Comparison of ENCODE assay signal across 1 cellular context in the genomic region with DNA sequence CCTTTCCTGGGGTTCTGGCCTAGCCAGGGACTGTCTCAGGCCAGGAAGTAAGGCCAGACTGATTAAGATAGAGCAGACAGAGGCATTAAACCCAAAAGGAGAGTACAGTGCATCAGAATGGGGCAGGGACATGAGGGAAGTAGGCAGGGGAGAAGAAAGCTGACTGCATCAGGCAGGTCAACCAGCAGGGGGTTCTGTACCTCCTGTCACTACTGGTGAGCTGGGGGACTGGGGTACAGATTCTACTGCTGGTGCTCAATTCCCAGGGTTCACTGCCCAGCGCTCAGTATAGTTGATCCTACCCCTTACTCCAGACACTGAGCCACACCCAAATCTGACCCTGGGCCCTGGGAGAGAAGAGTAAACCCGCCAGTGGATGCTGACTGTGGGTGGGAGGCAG.
TF ChIP-seq lines count a peak whose summit lies in the region.

No MANE protein-coding gene starts in this region.

TF ChIP-seq in H1, 55 proteins besides CTCF, POLR2A, EP300 and RAD21:
- TF ChIP-seq TCF12 (IDR thresholded peaks at IDR 0.05; ENCODE audit: low read depth, low read length) = no peak
- TF ChIP-seq, protein P1, sequence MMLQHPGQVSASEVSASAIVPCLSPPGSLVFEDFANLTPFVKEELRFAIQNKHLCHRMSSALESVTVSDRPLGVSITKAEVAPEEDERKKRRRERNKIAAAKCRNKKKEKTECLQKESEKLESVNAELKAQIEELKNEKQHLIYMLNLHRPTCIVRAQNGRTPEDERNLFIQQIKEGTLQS (IDR thresholded peaks at IDR 0.05; ENCODE audit: insufficient read depth, low read depth, low read length) = no peak
- no peak for TF ChIP-seq TBP (IDR thresholded peaks at IDR 0.05; ENCODE audit: low read depth, low read length)
- TF ChIP-seq ZNF274 (IDR thresholded peaks at IDR 0.05; ENCODE audit: borderline replicate concordance, extremely low read depth, low read length) = no peak
- no peak for TF ChIP-seq JUND (IDR thresholded peaks at IDR 0.05; ENCODE audit: low read length)
- no peak for TF ChIP-seq BRCA1 (IDR thresholded peaks at IDR 0.05; ENCODE audit: low read depth, low read length)
- TF ChIP-seq, protein P2, sequence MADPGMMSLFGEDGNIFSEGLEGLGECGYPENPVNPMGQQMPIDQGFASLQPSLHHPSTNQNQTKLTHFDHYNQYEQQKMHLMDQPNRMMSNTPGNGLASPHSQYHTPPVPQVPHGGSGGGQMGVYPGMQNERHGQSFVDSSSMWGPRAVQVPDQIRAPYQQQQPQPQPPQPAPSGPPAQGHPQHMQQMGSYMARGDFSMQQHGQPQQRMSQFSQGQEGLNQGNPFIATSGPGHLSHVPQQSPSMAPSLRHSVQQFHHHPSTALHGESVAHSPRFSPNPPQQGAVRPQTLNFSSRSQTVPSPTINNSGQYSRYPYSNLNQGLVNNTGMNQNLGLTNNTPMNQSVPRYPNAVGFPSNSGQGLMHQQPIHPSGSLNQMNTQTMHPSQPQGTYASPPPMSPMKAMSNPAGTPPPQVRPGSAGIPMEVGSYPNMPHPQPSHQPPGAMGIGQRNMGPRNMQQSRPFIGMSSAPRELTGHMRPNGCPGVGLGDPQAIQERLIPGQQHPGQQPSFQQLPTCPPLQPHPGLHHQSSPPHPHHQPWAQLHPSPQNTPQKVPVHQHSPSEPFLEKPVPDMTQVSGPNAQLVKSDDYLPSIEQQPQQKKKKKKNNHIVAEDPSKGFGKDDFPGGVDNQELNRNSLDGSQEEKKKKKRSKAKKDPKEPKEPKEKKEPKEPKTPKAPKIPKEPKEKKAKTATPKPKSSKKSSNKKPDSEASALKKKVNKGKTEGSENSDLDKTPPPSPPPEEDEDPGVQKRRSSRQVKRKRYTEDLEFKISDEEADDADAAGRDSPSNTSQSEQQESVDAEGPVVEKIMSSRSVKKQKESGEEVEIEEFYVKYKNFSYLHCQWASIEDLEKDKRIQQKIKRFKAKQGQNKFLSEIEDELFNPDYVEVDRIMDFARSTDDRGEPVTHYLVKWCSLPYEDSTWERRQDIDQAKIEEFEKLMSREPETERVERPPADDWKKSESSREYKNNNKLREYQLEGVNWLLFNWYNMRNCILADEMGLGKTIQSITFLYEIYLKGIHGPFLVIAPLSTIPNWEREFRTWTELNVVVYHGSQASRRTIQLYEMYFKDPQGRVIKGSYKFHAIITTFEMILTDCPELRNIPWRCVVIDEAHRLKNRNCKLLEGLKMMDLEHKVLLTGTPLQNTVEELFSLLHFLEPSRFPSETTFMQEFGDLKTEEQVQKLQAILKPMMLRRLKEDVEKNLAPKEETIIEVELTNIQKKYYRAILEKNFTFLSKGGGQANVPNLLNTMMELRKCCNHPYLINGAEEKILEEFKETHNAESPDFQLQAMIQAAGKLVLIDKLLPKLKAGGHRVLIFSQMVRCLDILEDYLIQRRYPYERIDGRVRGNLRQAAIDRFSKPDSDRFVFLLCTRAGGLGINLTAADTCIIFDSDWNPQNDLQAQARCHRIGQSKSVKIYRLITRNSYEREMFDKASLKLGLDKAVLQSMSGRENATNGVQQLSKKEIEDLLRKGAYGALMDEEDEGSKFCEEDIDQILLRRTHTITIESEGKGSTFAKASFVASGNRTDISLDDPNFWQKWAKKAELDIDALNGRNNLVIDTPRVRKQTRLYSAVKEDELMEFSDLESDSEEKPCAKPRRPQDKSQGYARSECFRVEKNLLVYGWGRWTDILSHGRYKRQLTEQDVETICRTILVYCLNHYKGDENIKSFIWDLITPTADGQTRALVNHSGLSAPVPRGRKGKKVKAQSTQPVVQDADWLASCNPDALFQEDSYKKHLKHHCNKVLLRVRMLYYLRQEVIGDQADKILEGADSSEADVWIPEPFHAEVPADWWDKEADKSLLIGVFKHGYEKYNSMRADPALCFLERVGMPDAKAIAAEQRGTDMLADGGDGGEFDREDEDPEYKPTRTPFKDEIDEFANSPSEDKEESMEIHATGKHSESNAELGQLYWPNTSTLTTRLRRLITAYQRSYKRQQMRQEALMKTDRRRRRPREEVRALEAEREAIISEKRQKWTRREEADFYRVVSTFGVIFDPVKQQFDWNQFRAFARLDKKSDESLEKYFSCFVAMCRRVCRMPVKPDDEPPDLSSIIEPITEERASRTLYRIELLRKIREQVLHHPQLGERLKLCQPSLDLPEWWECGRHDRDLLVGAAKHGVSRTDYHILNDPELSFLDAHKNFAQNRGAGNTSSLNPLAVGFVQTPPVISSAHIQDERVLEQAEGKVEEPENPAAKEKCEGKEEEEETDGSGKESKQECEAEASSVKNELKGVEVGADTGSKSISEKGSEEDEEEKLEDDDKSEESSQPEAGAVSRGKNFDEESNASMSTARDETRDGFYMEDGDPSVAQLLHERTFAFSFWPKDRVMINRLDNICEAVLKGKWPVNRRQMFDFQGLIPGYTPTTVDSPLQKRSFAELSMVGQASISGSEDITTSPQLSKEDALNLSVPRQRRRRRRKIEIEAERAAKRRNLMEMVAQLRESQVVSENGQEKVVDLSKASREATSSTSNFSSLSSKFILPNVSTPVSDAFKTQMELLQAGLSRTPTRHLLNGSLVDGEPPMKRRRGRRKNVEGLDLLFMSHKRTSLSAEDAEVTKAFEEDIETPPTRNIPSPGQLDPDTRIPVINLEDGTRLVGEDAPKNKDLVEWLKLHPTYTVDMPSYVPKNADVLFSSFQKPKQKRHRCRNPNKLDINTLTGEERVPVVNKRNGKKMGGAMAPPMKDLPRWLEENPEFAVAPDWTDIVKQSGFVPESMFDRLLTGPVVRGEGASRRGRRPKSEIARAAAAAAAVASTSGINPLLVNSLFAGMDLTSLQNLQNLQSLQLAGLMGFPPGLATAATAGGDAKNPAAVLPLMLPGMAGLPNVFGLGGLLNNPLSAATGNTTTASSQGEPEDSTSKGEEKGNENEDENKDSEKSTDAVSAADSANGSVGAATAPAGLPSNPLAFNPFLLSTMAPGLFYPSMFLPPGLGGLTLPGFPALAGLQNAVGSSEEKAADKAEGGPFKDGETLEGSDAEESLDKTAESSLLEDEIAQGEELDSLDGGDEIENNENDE (IDR thresholded peaks at IDR 0.05; ENCODE audit: insufficient replicate concordance, low read length) = no peak
- no peak for TF ChIP-seq CHD1 (IDR thresholded peaks at IDR 0.05; ENCODE audit: low read depth, low read length)
- TF ChIP-seq SP1 (IDR thresholded peaks at IDR 0.05; ENCODE audit: low read depth, low read length) = no peak
- TF ChIP-seq BACH1 (IDR thresholded peaks at IDR 0.05; ENCODE audit: low read length) = no peak
- TF ChIP-seq POLR2AphosphoS5 (IDR thresholded peaks at IDR 0.05; ENCODE audit: low read depth, low read length) = no peak
- no peak for TF ChIP-seq CHD2 (IDR thresholded peaks at IDR 0.05; ENCODE audit: low read length)
- no peak for TF ChIP-seq NRF1 (IDR thresholded peaks at IDR 0.05; ENCODE audit: low read depth, low read length)
- no peak for TF ChIP-seq GTF2F1 (IDR thresholded peaks at IDR 0.05; ENCODE audit: borderline replicate concordance, low read depth, low read length)
- TF ChIP-seq SAP30 (IDR thresholded peaks at IDR 0.05; ENCODE audit: insufficient read depth, insufficient replicate concordance, low read length) = no peak
- no peak for TF ChIP-seq RNF2 (IDR thresholded peaks at IDR 0.05; ENCODE audit: borderline replicate concordance, low read depth, low read length, missing control alignments, poor library complexity, severe bottlenecking)
